ENCODE assay signal across 8 cellular contexts in genomic region chr22:38298312-38299000, GRCh38. TPM values are rescaled to one million over a fixed set of nuclear protein-coding genes. Genes with fewer than 3 reads are reported as not detected.
A peak's percentile ranks its signal among the peaks of the same experiment; 100 is the strongest.
DNase-seq lines count a peak whose midpoint lies in the region; ATAC-seq and TF ChIP-seq lines count a peak whose summit lies in the region.

No MANE protein-coding gene starts in this region.

- peaks cover 7% of the 10 kb centered on the region for H3K4me1 Mint-ChIP-seq in T-helper 17 cell

- no peaks in the 10 kb centered on the region for H3K9me3 ChIP-seq in T-helper 17 cell (ENCODE audit: control insufficient read depth, low read length, poor library complexity, severe bottlenecking)

- DNase-seq in DMS53 (lab: John Stamatoyannopoulos, UW) (peak; percentile 11), DMS53 treated with DMSO at 0.1 percent for 48 hours (lab: John Stamatoyannopoulos, UW; ENCODE audit: unreplicated experiment) (no peak), T-helper 17 cell (peak; percentile 27 to 40 (median 33)), dorsolateral prefrontal cortex (no peak), retinal pigment epithelial cell (ENCODE audit: low read depth) (peak; percentile 100), NCI-H2227 treated with DMSO at 0.1 percent for 48 hours (lab: John Stamatoyannopoulos, UW) (no peak), NCI-H2196 (lab: John Stamatoyannopoulos, UW; ENCODE audit: unreplicated experiment) (no peak)

- TF ChIP-seq CTCF in dorsolateral prefrontal cortex (IDR thresholded peaks at IDR 0.05 in 54 of 56, conservative IDR thresholded peaks at IDR 0.05 in 2 of 56; ENCODE audit: low read depth in 1 of 56, partially characterized antibody in 56 of 56) (peak in 39 of 56 donors; percentile 8 to 44 (median 28)), retinal pigment epithelial cell (conservative IDR thresholded peaks at IDR 0.05; ENCODE audit: low read depth, low read length) (peak; percentile 68)

- no peak overlapping the region for H3K27ac Mint-ChIP-seq in T-helper 17 cell

- H3K27ac ChIP-seq in dorsolateral prefrontal cortex, result peak overlapping the region in 8 of 59 donors; percentile 6 to 65 (median 24)

- no peaks in the 10 kb centered on the region for H3K27me3 ChIP-seq in dorsolateral prefrontal cortex

- H3K36me3 Mint-ChIP-seq in T-helper 17 cell (ENCODE audit: low read depth), result peaks cover 9% of the 10 kb centered on the region

- ATAC-seq in T-helper 17 cell (peak; percentile 70), GM18870 (IDR thresholded peaks at IDR 0.05; ENCODE audit: unreplicated experiment) (no peak)

- intact Hi-C loops in dorsolateral prefrontal cortex (cut with DNase I), result no loop called here

- H3K4me3 ChIP-seq in dorsolateral prefrontal cortex (no peak overlapping the region), retinal pigment epithelial cell (ENCODE audit: low read length) (no peak overlapping the region)

- no peak overlapping the region for H3K4me3 Mint-ChIP-seq in T-helper 17 cell

- no peaks in the 10 kb centered on the region for H3K27me3 Mint-ChIP-seq in T-helper 17 cell

RNA-seq across cellular contexts. Expression of gene CSNK1E, which starts 18.8 kb away (rescaled TPM):
- 100 to 1,000 TPM; 157 to 174 TPM for total RNA-seq in T-helper 17 cell
- 100 to 1,000 TPM; 150 to 281 (median 197) TPM for total RNA-seq in dorsolateral prefrontal cortex

RNA-seq across cellular contexts. Expression of gene TMEM184B, which starts 25.6 kb away (rescaled TPM):
- total RNA-seq in T-helper 17 cell (10 to 100 TPM; 53.3 TPM), dorsolateral prefrontal cortex (100 to 1,000 TPM in 119 of 120 experiments, 10 to 100 TPM in 1; 99.7 to 274 (median 141) TPM)

Comparison
In these comparisons a context has a peak if more than half of its experiments do, and no peak if none do; other contexts are left out.
1. DNase-seq: peak in DMS53 (single experiment), T-helper 17 cell (3 of 3) and retinal pigment epithelial cell (single experiment); none in DMS53 treated with DMSO at 0.1 percent for 48 hours (single experiment), dorsolateral prefrontal cortex (0 of 10), NCI-H2227 treated with DMSO at 0.1 percent for 48 hours (single experiment) and NCI-H2196 (single experiment).